Comparison of ENCODE assay signal across 26 cellular contexts in genomic region chr5:2164586-2164985, GRCh38.
"Had no signal": no experiment of that assay in that cellular context is flagged by ENCODE, and none has a peak within 500 bp of the region (broad histone marks: within the 10 kb centered on the region; RNA-seq: fewer than 3 reads in every experiment).

No MANE protein-coding gene starts in this region.

- DNase-seq: activated CD4-positive, alpha-beta T cell treated with anti-CD3 and anti-CD28 coated beads for 36 hours; activated CD4-positive, alpha-beta T cell treated with anti-CD3 and anti-CD28 coated beads, Interleukin-2, amount 10 ng/mL, durations not matched to agents 7 days and 5 days; activated CD4-positive, alpha-beta T cell treated with anti-CD3 and anti-CD28 coated beads, Interleukin-2, amount 50 U/mL, for 48 hours; activated CD8-positive, alpha-beta T cell treated with anti-CD3 and anti-CD28 coated beads, Interleukin-2, amount 10 ng/mL, durations not matched to agents 7 days and 5 days; activated gamma-delta T cell; activated naive CD4-positive, alpha-beta T cell treated with Interleukin-2 at 50 U/mL for 16 hours; activated naive CD8-positive, alpha-beta T cell treated with anti-CD3 and anti-CD28 coated beads, Interleukin-2, amount 10 ng/mL, durations not matched to agents 7 days and 5 days; activated T-cell treated with anti-CD3 and anti-CD28 coated beads, Interleukin-2, amount 50 U/mL, for 24 hours; central memory CD4-positive, alpha-beta T cell; Kasumi-1; KG1; MG63; NCI-H1092; NCI-H1417; NCI-H146; NCI-H187; NCI-H2029 treated with DMSO at 0.1 percent for 48 hours; NCI-H2107; NCI-H2171; NCI-H510A; NCI-H526; NCI-H748 treated with DMSO at 0.1 percent for 48 hours; NK-92 treated with Interleukin-12 subunit alpha and Interleukin-12 subunit beta, amount 100 ng/mL, for 24 hours; T1000 had no signal

- H3K27ac ChIP-seq: SK-N-MC had no signal

- H3K9me3 ChIP-seq: MG63 had no signal

- ATAC-seq: activated CD4-positive, alpha-beta T cell treated with anti-CD3 and anti-CD28 coated beads for 36 hours; activated CD4-positive, CD25-positive, alpha-beta regulatory T cell treated with anti-CD3 and anti-CD28 coated beads, Interleukin-2, amount 50 U/mL, for 24 hours; activated CD8-positive, alpha-beta T cell treated with anti-CD3 and anti-CD28 coated beads, Interleukin-2, amount 10 ng/mL, durations not matched to agents 7 days and 5 days had no signal

- H3K4me3 ChIP-seq: MG63, SK-N-MC had no signal

- H3K36me3 ChIP-seq: MG63 had no signal
